In the genomic region with DNA sequence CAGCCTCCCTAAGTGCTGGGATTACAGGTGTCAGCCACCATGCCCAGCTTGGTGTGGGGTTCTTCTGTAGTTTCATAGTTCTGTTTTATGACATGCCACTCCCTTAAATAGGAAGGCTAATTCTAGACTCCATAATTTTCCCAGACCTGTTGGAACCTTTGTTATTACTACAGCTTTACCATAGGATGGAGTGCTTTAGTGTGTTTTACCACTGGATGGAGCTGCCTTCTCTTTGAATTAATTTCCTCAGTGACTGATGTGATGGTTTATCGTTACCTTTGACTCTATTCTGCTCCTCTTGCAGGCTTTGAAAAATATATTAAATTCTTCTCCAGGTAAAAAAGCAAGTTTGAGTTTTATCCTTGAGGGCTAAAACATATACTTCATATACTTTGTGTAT, we compare ENCODE assay signal across 13 cellular contexts.
DNase-seq lines count a peak whose midpoint lies in the region; ATAC-seq and TF ChIP-seq lines count a peak whose summit lies in the region.
"Had no signal": no experiment of that assay in that cellular context is flagged by ENCODE, and none has a peak within 500 bp of the region (broad histone marks: within the 10 kb centered on the region; RNA-seq: fewer than 3 reads in every experiment).

No MANE protein-coding gene starts in this region.

- ATAC-seq in upper lobe of right lung (no peak), HG03521 (IDR thresholded peaks at IDR 0.05; ENCODE audit: unreplicated experiment) (no peak)

- H3K4me1 ChIP-seq in left ventricle myocardium inferior = no peaks in the 10 kb centered on the region
- H3K4me1 ChIP-seq in right atrium auricular region = no peaks in the 10 kb centered on the region
- H3K4me1 ChIP-seq in upper lobe of right lung = no peaks in the 10 kb centered on the region

- peak; percentile 46 for TF ChIP-seq CTCF in left ventricle myocardium inferior (IDR thresholded peaks at IDR 0.05; ENCODE audit: borderline replicate concordance)
- peak in 1 of 2 donors; percentile 47 for TF ChIP-seq CTCF in right atrium auricular region (IDR thresholded peaks at IDR 0.05)
- peak; percentile 25 for TF ChIP-seq CTCF in fibroblast of mammary gland (conservative IDR thresholded peaks at IDR 0.05; ENCODE audit: control insufficient read depth, insufficient read depth, low read depth, low read length)
- TF ChIP-seq CTCF in upper lobe of right lung (IDR thresholded peaks at IDR 0.05) = peak; percentile 19

- intact Hi-C loops in left ventricle myocardium inferior (cut with micrococcal nuclease) = no loop called here
- intact Hi-C loops in upper lobe of right lung (cut with DNase I) = no loop called here

- no peaks in the 10 kb centered on the region for H3K9me3 ChIP-seq in left ventricle myocardium inferior (replicated peaks)
- no peaks in the 10 kb centered on the region for H3K9me3 ChIP-seq in right atrium auricular region
- H3K9me3 ChIP-seq in upper lobe of right lung = no peaks in the 10 kb centered on the region

- H3K36me3 ChIP-seq in left ventricle myocardium inferior (no peaks in the 10 kb centered on the region), right atrium auricular region (no peaks in the 10 kb centered on the region), upper lobe of right lung (no peaks in the 10 kb centered on the region)

- H3K27me3 ChIP-seq in left ventricle myocardium inferior (ENCODE audit: low read depth) (no peaks in the 10 kb centered on the region), right atrium auricular region (no peaks in the 10 kb centered on the region), upper lobe of right lung (no peaks in the 10 kb centered on the region)

- no peak for DNase-seq in left ventricle myocardium inferior
- DNase-seq in right atrium auricular region (ENCODE audit: low spot score) = no peak
- DNase-seq in SW480 (ENCODE audit: low spot score) = peak; percentile 1
- peak; percentile 11 for DNase-seq in fibroblast of mammary gland (ENCODE audit: low read depth)
- DNase-seq in upper lobe of right lung = no peak
- no peak for DNase-seq in nucleus accumbens (lab: John Stamatoyannopoulos, UW)
- DNase-seq in amniotic stem cell (lab: John Stamatoyannopoulos, UW) = no peak
- DNase-seq: dorsolateral prefrontal cortex; head of caudate nucleus; NCI-H2171; stimulated activated CD4-positive, alpha-beta T cell treated with anti-CD3 and anti-CD28 coated beads, Interleukin-4, amount 100 ng/mL, for 24 hours; stimulated activated naive CD4-positive, alpha-beta T cell had no signal

- H3K27ac ChIP-seq in left ventricle myocardium inferior (replicated peaks) (no peak overlapping the region), right atrium auricular region (no peak overlapping the region), upper lobe of right lung (no peak overlapping the region)
- H3K27ac ChIP-seq: dorsolateral prefrontal cortex had no signal

- H3K4me3 ChIP-seq in left ventricle myocardium inferior (no peak overlapping the region), right atrium auricular region (no peak overlapping the region), fibroblast of mammary gland (ENCODE audit: control insufficient read depth, low read depth, low read length) (no peak overlapping the region), upper lobe of right lung (no peak overlapping the region)
- H3K4me3 ChIP-seq: dorsolateral prefrontal cortex had no signal

Comparison
In these comparisons a context has a peak if more than half of its experiments do, and no peak if none do; other contexts are left out.
1. DNase-seq: peak in SW480 (single experiment) and fibroblast of mammary gland (single experiment); none in left ventricle myocardium inferior (single experiment), right atrium auricular region (single experiment), upper lobe of right lung (single experiment), nucleus accumbens (0 of 56) and amniotic stem cell (single experiment).